Comparison of ENCODE assay signal across 1 cellular context in the genomic region with DNA sequence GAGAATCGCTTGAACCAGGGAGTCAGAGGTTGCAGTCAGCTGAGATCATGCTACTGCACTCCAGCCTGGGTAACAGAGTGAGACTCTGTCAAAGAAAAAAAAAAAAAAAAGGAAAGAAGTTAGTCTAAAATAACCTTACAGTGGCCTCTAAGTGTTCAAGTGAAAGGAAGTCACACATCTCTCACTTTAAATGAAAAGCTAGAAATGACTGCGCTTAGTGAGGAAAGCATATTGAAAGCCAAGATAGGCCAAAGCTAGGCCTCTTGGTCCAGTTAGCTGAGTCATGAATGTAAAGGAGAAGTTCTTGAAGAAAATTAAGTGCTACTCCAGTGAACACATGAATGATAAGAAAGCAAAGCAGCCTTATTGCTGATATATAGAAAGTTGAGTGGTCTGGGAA.
TF ChIP-seq lines count a peak whose summit lies in the region.

No MANE protein-coding gene starts in this region.

TF ChIP-seq in GM23338, 12 proteins besides CTCF, POLR2A, EP300 and RAD21 (continued from another document):
- TF ChIP-seq, protein P1, sequence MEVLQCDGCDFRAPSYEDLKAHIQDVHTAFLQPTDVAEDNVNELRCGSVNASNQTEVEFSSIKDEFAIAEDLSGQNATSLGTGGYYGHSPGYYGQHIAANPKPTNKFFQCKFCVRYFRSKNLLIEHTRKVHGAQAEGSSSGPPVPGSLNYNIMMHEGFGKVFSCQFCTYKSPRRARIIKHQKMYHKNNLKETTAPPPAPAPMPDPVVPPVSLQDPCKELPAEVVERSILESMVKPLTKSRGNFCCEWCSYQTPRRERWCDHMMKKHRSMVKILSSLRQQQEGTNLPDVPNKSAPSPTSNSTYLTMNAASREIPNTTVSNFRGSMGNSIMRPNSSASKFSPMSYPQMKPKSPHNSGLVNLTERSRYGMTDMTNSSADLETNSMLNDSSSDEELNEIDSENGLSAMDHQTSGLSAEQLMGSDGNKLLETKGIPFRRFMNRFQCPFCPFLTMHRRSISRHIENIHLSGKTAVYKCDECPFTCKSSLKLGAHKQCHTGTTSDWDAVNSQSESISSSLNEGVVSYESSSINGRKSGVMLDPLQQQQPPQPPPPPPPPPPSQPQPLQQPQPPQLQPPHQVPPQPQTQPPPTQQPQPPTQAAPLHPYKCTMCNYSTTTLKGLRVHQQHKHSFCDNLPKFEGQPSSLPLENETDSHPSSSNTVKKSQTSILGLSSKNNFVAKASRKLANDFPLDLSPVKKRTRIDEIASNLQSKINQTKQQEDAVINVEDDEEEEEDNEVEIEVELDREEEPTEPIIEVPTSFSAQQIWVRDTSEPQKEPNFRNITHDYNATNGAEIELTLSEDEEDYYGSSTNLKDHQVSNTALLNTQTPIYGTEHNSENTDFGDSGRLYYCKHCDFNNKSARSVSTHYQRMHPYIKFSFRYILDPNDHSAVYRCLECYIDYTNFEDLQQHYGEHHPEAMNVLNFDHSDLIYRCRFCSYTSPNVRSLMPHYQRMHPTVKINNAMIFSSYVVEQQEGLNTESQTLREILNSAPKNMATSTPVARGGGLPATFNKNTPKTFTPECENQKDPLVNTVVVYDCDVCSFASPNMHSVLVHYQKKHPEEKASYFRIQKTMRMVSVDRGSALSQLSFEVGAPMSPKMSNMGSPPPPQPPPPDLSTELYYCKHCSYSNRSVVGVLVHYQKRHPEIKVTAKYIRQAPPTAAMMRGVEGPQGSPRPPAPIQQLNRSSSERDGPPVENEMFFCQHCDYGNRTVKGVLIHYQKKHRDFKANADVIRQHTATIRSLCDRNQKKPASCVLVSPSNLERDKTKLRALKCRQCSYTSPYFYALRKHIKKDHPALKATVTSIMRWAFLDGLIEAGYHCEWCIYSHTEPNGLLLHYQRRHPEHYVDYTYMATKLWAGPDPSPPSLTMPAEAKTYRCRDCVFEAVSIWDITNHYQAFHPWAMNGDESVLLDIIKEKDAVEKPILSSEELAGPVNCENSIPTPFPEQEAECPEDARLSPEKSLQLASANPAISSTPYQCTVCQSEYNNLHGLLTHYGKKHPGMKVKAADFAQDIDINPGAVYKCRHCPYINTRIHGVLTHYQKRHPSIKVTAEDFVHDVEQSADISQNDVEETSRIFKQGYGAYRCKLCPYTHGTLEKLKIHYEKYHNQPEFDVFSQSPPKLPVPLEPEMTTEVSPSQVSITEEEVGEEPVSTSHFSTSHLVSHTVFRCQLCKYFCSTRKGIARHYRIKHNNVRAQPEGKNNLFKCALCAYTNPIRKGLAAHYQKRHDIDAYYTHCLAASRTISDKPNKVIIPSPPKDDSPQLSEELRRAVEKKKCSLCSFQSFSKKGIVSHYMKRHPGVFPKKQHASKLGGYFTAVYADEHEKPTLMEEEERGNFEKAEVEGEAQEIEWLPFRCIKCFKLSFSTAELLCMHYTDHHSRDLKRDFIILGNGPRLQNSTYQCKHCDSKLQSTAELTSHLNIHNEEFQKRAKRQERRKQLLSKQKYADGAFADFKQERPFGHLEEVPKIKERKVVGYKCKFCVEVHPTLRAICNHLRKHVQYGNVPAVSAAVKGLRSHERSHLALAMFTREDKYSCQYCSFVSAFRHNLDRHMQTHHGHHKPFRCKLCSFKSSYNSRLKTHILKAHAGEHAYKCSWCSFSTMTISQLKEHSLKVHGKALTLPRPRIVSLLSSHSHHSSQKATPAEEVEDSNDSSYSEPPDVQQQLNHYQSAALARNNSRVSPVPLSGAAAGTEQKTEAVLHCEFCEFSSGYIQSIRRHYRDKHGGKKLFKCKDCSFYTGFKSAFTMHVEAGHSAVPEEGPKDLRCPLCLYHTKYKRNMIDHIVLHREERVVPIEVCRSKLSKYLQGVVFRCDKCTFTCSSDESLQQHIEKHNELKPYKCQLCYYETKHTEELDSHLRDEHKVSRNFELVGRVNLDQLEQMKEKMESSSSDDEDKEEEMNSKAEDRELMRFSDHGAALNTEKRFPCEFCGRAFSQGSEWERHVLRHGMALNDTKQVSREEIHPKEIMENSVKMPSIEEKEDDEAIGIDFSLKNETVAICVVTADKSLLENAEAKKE (CRISPR knock-in tag; IDR thresholded peaks at IDR 0.05), result no peak
- TF ChIP-seq ZNF331 (CRISPR knock-in tag; IDR thresholded peaks at IDR 0.05; ENCODE audit: low read depth) (no peak), ZNF114 (CRISPR knock-in tag; IDR thresholded peaks at IDR 0.05) (no peak), EZH2phosphoT487 (IDR thresholded peaks at IDR 0.05; ENCODE audit: unreplicated experiment) (no peak), JUNB (IDR thresholded peaks at IDR 0.05; ENCODE audit: unreplicated experiment) (no peak), NANOG (IDR thresholded peaks at IDR 0.05; ENCODE audit: borderline replicate concordance) (no peak), EZH2 (IDR thresholded peaks at IDR 0.05; ENCODE audit: low read depth, unreplicated experiment) (no peak), STAT1 (IDR thresholded peaks at IDR 0.05; ENCODE audit: unreplicated experiment) (no peak)
- TF ChIP-seq, protein P2, sequence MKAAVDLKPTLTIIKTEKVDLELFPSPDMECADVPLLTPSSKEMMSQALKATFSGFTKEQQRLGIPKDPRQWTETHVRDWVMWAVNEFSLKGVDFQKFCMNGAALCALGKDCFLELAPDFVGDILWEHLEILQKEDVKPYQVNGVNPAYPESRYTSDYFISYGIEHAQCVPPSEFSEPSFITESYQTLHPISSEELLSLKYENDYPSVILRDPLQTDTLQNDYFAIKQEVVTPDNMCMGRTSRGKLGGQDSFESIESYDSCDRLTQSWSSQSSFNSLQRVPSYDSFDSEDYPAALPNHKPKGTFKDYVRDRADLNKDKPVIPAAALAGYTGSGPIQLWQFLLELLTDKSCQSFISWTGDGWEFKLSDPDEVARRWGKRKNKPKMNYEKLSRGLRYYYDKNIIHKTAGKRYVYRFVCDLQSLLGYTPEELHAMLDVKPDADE (IDR thresholded peaks at IDR 0.05), result no peak
- TF ChIP-seq, protein P3, sequence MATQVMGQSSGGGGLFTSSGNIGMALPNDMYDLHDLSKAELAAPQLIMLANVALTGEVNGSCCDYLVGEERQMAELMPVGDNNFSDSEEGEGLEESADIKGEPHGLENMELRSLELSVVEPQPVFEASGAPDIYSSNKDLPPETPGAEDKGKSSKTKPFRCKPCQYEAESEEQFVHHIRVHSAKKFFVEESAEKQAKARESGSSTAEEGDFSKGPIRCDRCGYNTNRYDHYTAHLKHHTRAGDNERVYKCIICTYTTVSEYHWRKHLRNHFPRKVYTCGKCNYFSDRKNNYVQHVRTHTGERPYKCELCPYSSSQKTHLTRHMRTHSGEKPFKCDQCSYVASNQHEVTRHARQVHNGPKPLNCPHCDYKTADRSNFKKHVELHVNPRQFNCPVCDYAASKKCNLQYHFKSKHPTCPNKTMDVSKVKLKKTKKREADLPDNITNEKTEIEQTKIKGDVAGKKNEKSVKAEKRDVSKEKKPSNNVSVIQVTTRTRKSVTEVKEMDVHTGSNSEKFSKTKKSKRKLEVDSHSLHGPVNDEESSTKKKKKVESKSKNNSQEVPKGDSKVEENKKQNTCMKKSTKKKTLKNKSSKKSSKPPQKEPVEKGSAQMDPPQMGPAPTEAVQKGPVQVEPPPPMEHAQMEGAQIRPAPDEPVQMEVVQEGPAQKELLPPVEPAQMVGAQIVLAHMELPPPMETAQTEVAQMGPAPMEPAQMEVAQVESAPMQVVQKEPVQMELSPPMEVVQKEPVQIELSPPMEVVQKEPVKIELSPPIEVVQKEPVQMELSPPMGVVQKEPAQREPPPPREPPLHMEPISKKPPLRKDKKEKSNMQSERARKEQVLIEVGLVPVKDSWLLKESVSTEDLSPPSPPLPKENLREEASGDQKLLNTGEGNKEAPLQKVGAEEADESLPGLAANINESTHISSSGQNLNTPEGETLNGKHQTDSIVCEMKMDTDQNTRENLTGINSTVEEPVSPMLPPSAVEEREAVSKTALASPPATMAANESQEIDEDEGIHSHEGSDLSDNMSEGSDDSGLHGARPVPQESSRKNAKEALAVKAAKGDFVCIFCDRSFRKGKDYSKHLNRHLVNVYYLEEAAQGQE (IDR thresholded peaks at IDR 0.05; ENCODE audit: unreplicated experiment), result no peak
